Comparison of ENCODE assay signal across 1 cellular context in genomic region chr14:76956253-76957090, GRCh38.
TF ChIP-seq lines count a peak whose summit lies in the region.

No MANE protein-coding gene starts in this region.

TF ChIP-seq in HepG2, 621 proteins besides CTCF, POLR2A, EP300 and RAD21 (continued from another document and continues in another):
- TF ChIP-seq KLF13 (CRISPR knock-in tag; IDR thresholded peaks at IDR 0.05), result no peak
- TF ChIP-seq TEF (CRISPR knock-in tag; IDR thresholded peaks at IDR 0.05), result no peak
- TF ChIP-seq TP53 (CRISPR knock-in tag; conservative IDR thresholded peaks at IDR 0.05), result no peak
- no peak for TF ChIP-seq ZFP82 (CRISPR knock-in tag; IDR thresholded peaks at IDR 0.05; ENCODE audit: borderline replicate concordance)
- TF ChIP-seq RNF2 (conservative IDR thresholded peaks at IDR 0.05; ENCODE audit: low read depth), result peak; percentile 48; the same call in 1 of the 2 replicates
- no peak for TF ChIP-seq ZNF776 (CRISPR knock-in tag; IDR thresholded peaks at IDR 0.05)
- no peak for TF ChIP-seq ZNF597 (CRISPR knock-in tag; IDR thresholded peaks at IDR 0.05)
- no peak for TF ChIP-seq NCOA5 (CRISPR knock-in tag; IDR thresholded peaks at IDR 0.05)
- TF ChIP-seq ZNF850 (CRISPR knock-in tag; conservative IDR thresholded peaks at IDR 0.05), result no peak
- TF ChIP-seq ZNF652 (CRISPR knock-in tag; IDR thresholded peaks at IDR 0.05; ENCODE audit: borderline replicate concordance, low read depth), result no peak
- no peak for TF ChIP-seq ZNF414 (CRISPR knock-in tag; IDR thresholded peaks at IDR 0.05)
- no peak for TF ChIP-seq PBX3 (CRISPR knock-in tag; IDR thresholded peaks at IDR 0.05; ENCODE audit: borderline replicate concordance)
- TF ChIP-seq HNRNPUL1 (IDR thresholded peaks at IDR 0.05; ENCODE audit: low read depth, low read length), result no peak
- TF ChIP-seq ZSCAN31 (CRISPR knock-in tag; IDR thresholded peaks at IDR 0.05; ENCODE audit: low read depth), result peak; percentile 54; the same call in 1 of the 2 replicates
- no peak for TF ChIP-seq ZNF432 (CRISPR knock-in tag; IDR thresholded peaks at IDR 0.05; ENCODE audit: borderline replicate concordance)
- TF ChIP-seq CHCHD3 (CRISPR knock-in tag; IDR thresholded peaks at IDR 0.05), result no peak
- peak; percentile 54 for TF ChIP-seq YY1 (IDR thresholded peaks at IDR 0.05; ENCODE audit: insufficient read depth, insufficient replicate concordance, low read depth, low read length)
- no peak for TF ChIP-seq ZMYM2 (CRISPR knock-in tag; IDR thresholded peaks at IDR 0.05)
- TF ChIP-seq CBFB (CRISPR knock-in tag; IDR thresholded peaks at IDR 0.05), result no peak
- no peak for TF ChIP-seq EEA1 (CRISPR knock-in tag; IDR thresholded peaks at IDR 0.05; ENCODE audit: borderline replicate concordance)
- TF ChIP-seq TBP (CRISPR knock-in tag; IDR thresholded peaks at IDR 0.05), result no peak
- TF ChIP-seq BHLHE40 (IDR thresholded peaks at IDR 0.05; ENCODE audit: low read length), result no peak; the same call in 1 of the 2 replicates
- TF ChIP-seq KMT2B (CRISPR knock-in tag; IDR thresholded peaks at IDR 0.05), result no peak
- TF ChIP-seq CENPX (CRISPR knock-in tag; IDR thresholded peaks at IDR 0.05), result no peak
- peak; percentile 14; the same call in 1 of the 2 replicates for TF ChIP-seq HNF1B (CRISPR knock-in tag; IDR thresholded peaks at IDR 0.05)
- TF ChIP-seq KDM5B (CRISPR knock-in tag; IDR thresholded peaks at IDR 0.05; ENCODE audit: borderline replicate concordance), result peak; percentile 43; the same call in 1 of the 2 replicates
- no peak for TF ChIP-seq ZNF614 (CRISPR knock-in tag; IDR thresholded peaks at IDR 0.05; ENCODE audit: borderline replicate concordance)
- TF ChIP-seq ZNF430 (CRISPR knock-in tag; IDR thresholded peaks at IDR 0.05), result no peak; the same call in 1 of the 2 replicates
- no peak; the same call in 1 of the 2 replicates for TF ChIP-seq KDM4B (CRISPR knock-in tag; IDR thresholded peaks at IDR 0.05)
- no peak for TF ChIP-seq LRRFIP1 (CRISPR knock-in tag; conservative IDR thresholded peaks at IDR 0.05)
- TF ChIP-seq ZNF17 (CRISPR knock-in tag; IDR thresholded peaks at IDR 0.05), result no peak
- TF ChIP-seq ZNF101 (CRISPR knock-in tag; IDR thresholded peaks at IDR 0.05; ENCODE audit: borderline replicate concordance, low read depth), result no peak
- no peak for TF ChIP-seq ZSCAN12 (CRISPR knock-in tag; IDR thresholded peaks at IDR 0.05)
- TF ChIP-seq THYN1 (CRISPR knock-in tag; IDR thresholded peaks at IDR 0.05; ENCODE audit: borderline replicate concordance, low read depth), result no peak
- TF ChIP-seq TFDP1 (CRISPR knock-in tag; IDR thresholded peaks at IDR 0.05; ENCODE audit: borderline replicate concordance), result peak; percentile 85; the same call in 1 of the 2 replicates
- no peak for TF ChIP-seq MXD1 (CRISPR knock-in tag; IDR thresholded peaks at IDR 0.05)
- TF ChIP-seq ETS1 (CRISPR knock-in tag; IDR thresholded peaks at IDR 0.05), result no peak
- TF ChIP-seq KAT8 (CRISPR knock-in tag; IDR thresholded peaks at IDR 0.05), result no peak
- no peak for TF ChIP-seq NAIF1 (CRISPR knock-in tag; IDR thresholded peaks at IDR 0.05; ENCODE audit: borderline replicate concordance)
- no peak for TF ChIP-seq MED13 (CRISPR knock-in tag; IDR thresholded peaks at IDR 0.05)
- no peak for TF ChIP-seq POGK (CRISPR knock-in tag; conservative IDR thresholded peaks at IDR 0.05)
- TF ChIP-seq STAT6 (CRISPR knock-in tag; IDR thresholded peaks at IDR 0.05; ENCODE audit: borderline replicate concordance), result no peak
- no peak for TF ChIP-seq ZNF740 (CRISPR knock-in tag; IDR thresholded peaks at IDR 0.05)
- TF ChIP-seq NCOA1 (CRISPR knock-in tag; IDR thresholded peaks at IDR 0.05), result no peak
- TF ChIP-seq GABPB1 (CRISPR knock-in tag; IDR thresholded peaks at IDR 0.05), result peak; percentile 83
- peak; percentile 68 for TF ChIP-seq ZNF574 (CRISPR knock-in tag; IDR thresholded peaks at IDR 0.05)
- TF ChIP-seq TOPORS (CRISPR knock-in tag; IDR thresholded peaks at IDR 0.05), result no peak
